In genomic region chr3:41265823-41266273, GRCh38 we compare ENCODE assay signal across 1 cellular context.
TF ChIP-seq lines count a peak whose summit lies in the region.

No MANE protein-coding gene starts in this region.

TF ChIP-seq in SK-N-SH, 30 proteins besides CTCF, POLR2A, EP300 and RAD21 (continued from another document):
- TF ChIP-seq TCF12 (IDR thresholded peaks at IDR 0.05) (peak; percentile 66), NFIC (IDR thresholded peaks at IDR 0.05; ENCODE audit: borderline replicate concordance) (peak; percentile 58), YY1 (IDR thresholded peaks at IDR 0.05; ENCODE audit: low read depth) (no peak), RXRA (IDR thresholded peaks at IDR 0.05; ENCODE audit: borderline replicate concordance, low read depth) (peak; percentile 45; the same call in 1 of the 2 replicates), PBX3 (IDR thresholded peaks at IDR 0.05) (peak; percentile 32; the same call in 1 of the 2 replicates), SIN3A (IDR thresholded peaks at IDR 0.05; ENCODE audit: borderline replicate concordance, low read depth, low read length) (no peak), NRF1 (IDR thresholded peaks at IDR 0.05; ENCODE audit: low read depth, low read length) (no peak), MXI1 (IDR thresholded peaks at IDR 0.05; ENCODE audit: low read depth, low read length) (no peak), GABPA (IDR thresholded peaks at IDR 0.05; ENCODE audit: low read depth) (no peak), IRF3 (IDR thresholded peaks at IDR 0.05; ENCODE audit: low read depth, low read length) (no peak), EZH2phosphoT487 (IDR thresholded peaks at IDR 0.05; ENCODE audit: borderline replicate concordance, low read depth) (no peak), FOXM1 (IDR thresholded peaks at IDR 0.05; ENCODE audit: low read depth) (no peak), FOSL2 (IDR thresholded peaks at IDR 0.05; ENCODE audit: borderline replicate concordance, low read depth) (peak; percentile 49; the same call in 1 of the 2 replicates), GATA2 (CRISPR knock-in tag; IDR thresholded peaks at IDR 0.05) (no peak), JUND (IDR thresholded peaks at IDR 0.05) (0 out of 2 replicates have a peak, but pooled peaks have one; percentile 9), USF2 (IDR thresholded peaks at IDR 0.05; ENCODE audit: borderline replicate concordance, low read depth, low read length) (no peak), USF1 (IDR thresholded peaks at IDR 0.05; ENCODE audit: borderline replicate concordance, low read depth) (peak; percentile 53; the same call in 1 of the 2 replicates), SMC3 (IDR thresholded peaks at IDR 0.05; ENCODE audit: low read depth, low read length) (no peak)
